20 cellular contexts compared by ENCODE assay signal in the genomic region with DNA sequence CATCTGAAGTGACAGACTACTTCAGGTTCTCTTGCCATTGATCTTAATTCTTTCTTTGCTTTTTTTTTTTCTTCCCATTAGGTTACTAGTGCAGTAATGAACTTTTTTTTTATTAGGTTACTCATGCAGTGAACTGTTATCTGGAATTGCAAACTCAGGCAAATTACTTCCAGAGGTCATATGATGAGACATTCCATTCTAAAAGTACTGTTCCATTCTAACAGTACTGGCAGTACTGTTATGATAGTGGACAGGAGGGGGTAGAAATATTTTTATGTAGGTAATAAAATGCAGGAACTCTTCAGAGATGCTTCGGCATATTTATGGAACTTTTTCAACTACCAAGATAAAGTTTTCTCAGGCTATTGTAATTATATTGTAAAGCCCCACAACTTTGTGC.
A peak's percentile ranks its signal among the peaks of the same experiment; 100 is the strongest.
DNase-seq lines count a peak whose midpoint lies in the region; ATAC-seq and TF ChIP-seq lines count a peak whose summit lies in the region.
"Had no signal": no experiment of that assay in that cellular context is flagged by ENCODE, and none has a peak within 500 bp of the region (broad histone marks: within the 10 kb centered on the region; RNA-seq: fewer than 3 reads in every experiment).

No MANE protein-coding gene starts in this region.

- H3K4me3 Mint-ChIP-seq in T-helper 2 cell treated with Interferon-gamma antibody and Interleukin-4, amounts not matched to agents 5 μg/mL and 100 μg/mL, for 36 hours = no peak overlapping the region
- H3K4me3 Mint-ChIP-seq: CD14-positive monocyte; CD4-positive, alpha-beta memory T cell; HFFc6 had no signal

- H3K27me3 ChIP-seq in right cardiac atrium (ENCODE audit: control insufficient read depth, insufficient read depth) = no peaks in the 10 kb centered on the region
- H3K27me3 ChIP-seq: BLaER1 had no signal

- no peaks in the 10 kb centered on the region for H3K4me1 ChIP-seq in right cardiac atrium (ENCODE audit: control insufficient read depth, insufficient read depth, low read length)

- H3K27ac Mint-ChIP-seq in T-helper 2 cell treated with Interferon-gamma antibody and Interleukin-4, amounts not matched to agents 5 μg/mL and 100 μg/mL, for 36 hours = no peak overlapping the region
- H3K27ac Mint-ChIP-seq: CD14-positive monocyte; CD4-positive, alpha-beta memory T cell; HFFc6 had no signal

- H3K9me3 ChIP-seq in right cardiac atrium (ENCODE audit: control insufficient read depth, low read length) = no peaks in the 10 kb centered on the region

- H3K4me3 ChIP-seq in fibroblast of villous mesenchyme (ENCODE audit: low read depth, low read length) = no peak overlapping the region
- no peak overlapping the region for H3K4me3 ChIP-seq in right cardiac atrium (ENCODE audit: low read length)
- no peak overlapping the region for H3K4me3 ChIP-seq in lower leg skin (ENCODE audit: low read depth, poor library complexity, severe bottlenecking)
- H3K4me3 ChIP-seq: BLaER1 had no signal

- TF ChIP-seq CTCF in fibroblast of villous mesenchyme (IDR thresholded peaks at IDR 0.05; ENCODE audit: insufficient read depth, low read depth, low read length) = no peak
- no peak for TF ChIP-seq CTCF in lower leg skin (IDR thresholded peaks at IDR 0.05)

- peak; percentile 61 for ATAC-seq in Right ventricle myocardium inferior
- ATAC-seq in right cardiac atrium = peak; percentile 53 to 60
- ATAC-seq in GM19035 (IDR thresholded peaks at IDR 0.05; ENCODE audit: unreplicated experiment) = no peak
- ATAC-seq: HCT116 had no signal

- H3K9me3 Mint-ChIP-seq in T-helper 2 cell treated with Interferon-gamma antibody and Interleukin-4, amounts not matched to agents 5 μg/mL and 100 μg/mL, for 36 hours = peaks cover 34% of the 10 kb centered on the region
- H3K9me3 Mint-ChIP-seq: HFFc6 had no signal

- no peaks in the 10 kb centered on the region for H3K4me1 Mint-ChIP-seq in T-helper 2 cell treated with Interferon-gamma antibody and Interleukin-4, amounts not matched to agents 5 μg/mL and 100 μg/mL, for 36 hours (ENCODE audit: low read depth)
- H3K4me1 Mint-ChIP-seq: CD14-positive monocyte; CD4-positive, alpha-beta memory T cell had no signal

- DNase-seq in Right ventricle myocardium inferior (ENCODE audit: missing footprints) (no peak), cardiac septum (ENCODE audit: low spot score) (no peak), fibroblast of villous mesenchyme (ENCODE audit: low read depth) (peak; percentile 2), right cardiac atrium (no peak), lower leg skin (ENCODE audit: low spot score in 2 of 2) (no peak)
- DNase-seq in T-helper 2 cell treated with Interferon-gamma antibody and Interleukin-4, amounts not matched to agents 5 μg/mL and 100 μg/mL, for 36 hours (ENCODE audit: low spot score) = no peak
- DNase-seq: 8988T; CD4-positive, alpha-beta memory T cell; DMS 273 treated with DMSO at 0.1 percent for 48 hours; DMS53; DND-41; GDM1; GOT3; H7; HFFc6; IMR-90 had no signal

- no peak overlapping the region for H3K27ac ChIP-seq in right cardiac atrium (ENCODE audit: low read length)
- H3K27ac ChIP-seq: BLaER1 had no signal

- no peak for TF ChIP-seq POLR2A in lower leg skin (IDR thresholded peaks at IDR 0.05)

- H3K36me3 Mint-ChIP-seq in T-helper 2 cell treated with Interferon-gamma antibody and Interleukin-4, amounts not matched to agents 5 μg/mL and 100 μg/mL, for 36 hours (ENCODE audit: low read depth) = no peaks in the 10 kb centered on the region
- H3K36me3 Mint-ChIP-seq: CD14-positive monocyte; CD4-positive, alpha-beta memory T cell had no signal

- no peaks in the 10 kb centered on the region for H3K27me3 Mint-ChIP-seq in T-helper 2 cell treated with Interferon-gamma antibody and Interleukin-4, amounts not matched to agents 5 μg/mL and 100 μg/mL, for 36 hours (ENCODE audit: low read depth)
- H3K27me3 Mint-ChIP-seq: CD4-positive, alpha-beta memory T cell had no signal

- intact Hi-C loops in Right ventricle myocardium inferior (cut with DNase I) (loop anchor here (1.0 kb wide), 1 partner anchor 199 kb away; no protein-coding TSS in a partner anchor), cardiac septum (cut with DNase I) (no loop called here), right cardiac atrium (cut with DNase I) (loop anchor here (5.0 to 10.0 kb wide), 2 partner anchors 238 to 246 kb away; no protein-coding TSS in a partner anchor), lower leg skin (cut with DNase I; ENCODE audit: low total_unique reads) (no loop called here)

- WGBS in right cardiac atrium = 70% methylated on average over 1 of the region's 1 CpG
- 57 to 66% methylated on average over 1 of the region's 1 CpG for WGBS in lower leg skin, 2 donors

Comparison
In these comparisons a context has a peak if more than half of its experiments do, and no peak if none do; other contexts are left out.
1. intact Hi-C loops: an anchor here in Right ventricle myocardium inferior (1.0 kb wide) and right cardiac atrium (5.0 to 10.0 kb wide); none called in cardiac septum and lower leg skin.